ENCODE assay signal across 1 cellular context in the genomic region with DNA sequence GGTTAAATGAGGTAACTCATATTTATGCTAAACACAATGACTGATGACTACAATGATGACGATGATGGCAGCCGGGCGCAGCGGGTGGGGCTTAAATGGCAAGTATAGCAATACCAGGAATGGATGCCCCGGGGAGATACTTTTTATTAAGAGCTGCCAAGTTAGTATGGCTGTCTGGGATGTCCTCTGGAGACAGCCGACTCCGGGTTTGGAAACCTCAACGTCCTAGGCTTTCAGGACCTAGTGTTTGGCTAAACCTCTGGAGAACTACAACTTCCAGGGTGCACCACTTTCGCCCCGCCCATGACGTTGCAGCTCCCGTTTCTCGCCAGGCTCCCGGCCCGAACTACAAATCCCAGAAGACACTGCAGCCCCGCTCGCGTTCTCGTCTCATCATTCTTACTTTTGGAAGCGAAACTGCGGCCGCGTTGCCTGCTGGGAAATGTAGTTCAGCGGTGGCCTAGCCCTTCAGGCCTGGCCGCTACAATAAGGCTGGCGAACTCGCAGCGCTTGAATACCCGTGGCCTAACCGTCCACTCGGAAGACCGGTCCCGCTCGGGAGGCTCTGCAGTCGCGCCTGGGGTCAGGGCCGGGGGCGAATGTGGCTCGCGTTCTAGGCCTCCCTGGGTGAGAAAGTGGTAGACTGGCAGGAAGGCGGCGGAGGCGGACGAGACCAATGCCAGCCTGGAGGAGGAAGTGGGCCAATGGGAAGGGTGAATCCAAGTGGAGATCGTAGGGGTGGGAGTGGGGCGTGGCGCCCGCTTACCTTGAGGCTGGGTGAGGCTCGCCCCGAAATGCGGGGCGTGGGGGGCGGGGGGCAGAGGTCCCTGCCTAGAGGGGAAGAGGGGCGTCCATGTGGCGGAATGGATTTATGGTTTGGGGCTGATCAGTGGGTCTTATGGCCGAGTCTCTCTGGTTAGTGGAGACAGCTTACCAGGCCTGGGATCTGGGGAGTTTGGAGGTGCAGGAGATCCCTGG.
TF ChIP-seq lines count a peak whose summit lies in the region.

Gene SMARCAL1, plus strand, starts transcription at position 463 of the 978 bp plus-strand sequence. CDS start 2,221 bp downstream, outside the sequence.

TF ChIP-seq in HEK293, 187 proteins besides CTCF, POLR2A, EP300 and RAD21 (continued from another document and continues in another):
- TF ChIP-seq, protein P1, sequence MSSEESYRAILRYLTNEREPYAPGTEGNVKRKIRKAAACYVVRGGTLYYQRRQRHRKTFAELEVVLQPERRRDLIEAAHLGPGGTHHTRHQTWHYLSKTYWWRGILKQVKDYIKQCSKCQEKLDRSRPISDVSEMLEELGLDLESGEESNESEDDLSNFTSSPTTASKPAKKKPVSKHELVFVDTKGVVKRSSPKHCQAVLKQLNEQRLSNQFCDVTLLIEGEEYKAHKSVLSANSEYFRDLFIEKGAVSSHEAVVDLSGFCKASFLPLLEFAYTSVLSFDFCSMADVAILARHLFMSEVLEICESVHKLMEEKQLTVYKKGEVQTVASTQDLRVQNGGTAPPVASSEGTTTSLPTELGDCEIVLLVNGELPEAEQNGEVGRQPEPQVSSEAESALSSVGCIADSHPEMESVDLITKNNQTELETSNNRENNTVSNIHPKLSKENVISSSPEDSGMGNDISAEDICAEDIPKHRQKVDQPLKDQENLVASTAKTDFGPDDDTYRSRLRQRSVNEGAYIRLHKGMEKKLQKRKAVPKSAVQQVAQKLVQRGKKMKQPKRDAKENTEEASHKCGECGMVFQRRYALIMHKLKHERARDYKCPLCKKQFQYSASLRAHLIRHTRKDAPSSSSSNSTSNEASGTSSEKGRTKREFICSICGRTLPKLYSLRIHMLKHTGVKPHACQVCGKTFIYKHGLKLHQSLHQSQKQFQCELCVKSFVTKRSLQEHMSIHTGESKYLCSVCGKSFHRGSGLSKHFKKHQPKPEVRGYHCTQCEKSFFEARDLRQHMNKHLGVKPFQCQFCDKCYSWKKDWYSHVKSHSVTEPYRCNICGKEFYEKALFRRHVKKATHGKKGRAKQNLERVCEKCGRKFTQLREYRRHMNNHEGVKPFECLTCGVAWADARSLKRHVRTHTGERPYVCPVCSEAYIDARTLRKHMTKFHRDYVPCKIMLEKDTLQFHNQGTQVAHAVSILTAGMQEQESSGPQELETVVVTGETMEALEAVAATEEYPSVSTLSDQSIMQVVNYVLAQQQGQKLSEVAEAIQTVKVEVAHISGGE (tag by site-specific recombination; conservative IDR thresholded peaks at IDR 0.05; ENCODE audit: low read depth): 0 out of 2 replicates have a peak, but pooled peaks have one; percentile 12
- TF ChIP-seq ZNF449 (tag by site-specific recombination; IDR thresholded peaks at IDR 0.05): no peak
- TF ChIP-seq ZNF16 (tag by site-specific recombination; IDR thresholded peaks at IDR 0.05; ENCODE audit: low read depth): no peak
- TF ChIP-seq ZNF777 (tag by site-specific recombination; IDR thresholded peaks at IDR 0.05; ENCODE audit: borderline replicate concordance): no peak
- peak; percentile 65; the same call in 1 of the 2 replicates for TF ChIP-seq PRDM1 (tag by site-specific recombination; IDR thresholded peaks at IDR 0.05)
- no peak for TF ChIP-seq ZNF423 (tag by site-specific recombination; IDR thresholded peaks at IDR 0.05)
- TF ChIP-seq GFI1B (tag by site-specific recombination; IDR thresholded peaks at IDR 0.05): no peak
- no peak for TF ChIP-seq ZNF138 (tag by site-specific recombination; IDR thresholded peaks at IDR 0.05; ENCODE audit: borderline replicate concordance)
- TF ChIP-seq, protein P2, sequence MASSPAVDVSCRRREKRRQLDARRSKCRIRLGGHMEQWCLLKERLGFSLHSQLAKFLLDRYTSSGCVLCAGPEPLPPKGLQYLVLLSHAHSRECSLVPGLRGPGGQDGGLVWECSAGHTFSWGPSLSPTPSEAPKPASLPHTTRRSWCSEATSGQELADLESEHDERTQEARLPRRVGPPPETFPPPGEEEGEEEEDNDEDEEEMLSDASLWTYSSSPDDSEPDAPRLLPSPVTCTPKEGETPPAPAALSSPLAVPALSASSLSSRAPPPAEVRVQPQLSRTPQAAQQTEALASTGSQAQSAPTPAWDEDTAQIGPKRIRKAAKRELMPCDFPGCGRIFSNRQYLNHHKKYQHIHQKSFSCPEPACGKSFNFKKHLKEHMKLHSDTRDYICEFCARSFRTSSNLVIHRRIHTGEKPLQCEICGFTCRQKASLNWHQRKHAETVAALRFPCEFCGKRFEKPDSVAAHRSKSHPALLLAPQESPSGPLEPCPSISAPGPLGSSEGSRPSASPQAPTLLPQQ (tag by site-specific recombination; IDR thresholded peaks at IDR 0.05): peak; percentile 44; the same call in 1 of the 2 replicates
- TF ChIP-seq, protein P3, sequence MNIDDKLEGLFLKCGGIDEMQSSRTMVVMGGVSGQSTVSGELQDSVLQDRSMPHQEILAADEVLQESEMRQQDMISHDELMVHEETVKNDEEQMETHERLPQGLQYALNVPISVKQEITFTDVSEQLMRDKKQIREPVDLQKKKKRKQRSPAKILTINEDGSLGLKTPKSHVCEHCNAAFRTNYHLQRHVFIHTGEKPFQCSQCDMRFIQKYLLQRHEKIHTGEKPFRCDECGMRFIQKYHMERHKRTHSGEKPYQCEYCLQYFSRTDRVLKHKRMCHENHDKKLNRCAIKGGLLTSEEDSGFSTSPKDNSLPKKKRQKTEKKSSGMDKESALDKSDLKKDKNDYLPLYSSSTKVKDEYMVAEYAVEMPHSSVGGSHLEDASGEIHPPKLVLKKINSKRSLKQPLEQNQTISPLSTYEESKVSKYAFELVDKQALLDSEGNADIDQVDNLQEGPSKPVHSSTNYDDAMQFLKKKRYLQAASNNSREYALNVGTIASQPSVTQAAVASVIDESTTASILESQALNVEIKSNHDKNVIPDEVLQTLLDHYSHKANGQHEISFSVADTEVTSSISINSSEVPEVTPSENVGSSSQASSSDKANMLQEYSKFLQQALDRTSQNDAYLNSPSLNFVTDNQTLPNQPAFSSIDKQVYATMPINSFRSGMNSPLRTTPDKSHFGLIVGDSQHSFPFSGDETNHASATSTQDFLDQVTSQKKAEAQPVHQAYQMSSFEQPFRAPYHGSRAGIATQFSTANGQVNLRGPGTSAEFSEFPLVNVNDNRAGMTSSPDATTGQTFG (tag by site-specific recombination; IDR thresholded peaks at IDR 0.05; ENCODE audit: borderline replicate concordance): no peak
- peak; percentile 11; the same call in 1 of the 2 replicates for TF ChIP-seq ZNF341 (tag by site-specific recombination; IDR thresholded peaks at IDR 0.05; ENCODE audit: low read depth)
- TF ChIP-seq, protein P4, sequence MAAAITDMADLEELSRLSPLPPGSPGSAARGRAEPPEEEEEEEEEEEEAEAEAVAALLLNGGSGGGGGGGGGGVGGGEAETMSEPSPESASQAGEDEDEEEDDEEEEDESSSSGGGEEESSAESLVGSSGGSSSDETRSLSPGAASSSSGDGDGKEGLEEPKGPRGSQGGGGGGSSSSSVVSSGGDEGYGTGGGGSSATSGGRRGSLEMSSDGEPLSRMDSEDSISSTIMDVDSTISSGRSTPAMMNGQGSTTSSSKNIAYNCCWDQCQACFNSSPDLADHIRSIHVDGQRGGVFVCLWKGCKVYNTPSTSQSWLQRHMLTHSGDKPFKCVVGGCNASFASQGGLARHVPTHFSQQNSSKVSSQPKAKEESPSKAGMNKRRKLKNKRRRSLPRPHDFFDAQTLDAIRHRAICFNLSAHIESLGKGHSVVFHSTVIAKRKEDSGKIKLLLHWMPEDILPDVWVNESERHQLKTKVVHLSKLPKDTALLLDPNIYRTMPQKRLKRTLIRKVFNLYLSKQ (tag by site-specific recombination; IDR thresholded peaks at IDR 0.05; ENCODE audit: borderline replicate concordance): no peak
- peak; percentile 91 for TF ChIP-seq ZBTB10 (tag by site-specific recombination; IDR thresholded peaks at IDR 0.05)
- TF ChIP-seq ZNF121 (tag by site-specific recombination; IDR thresholded peaks at IDR 0.05): no peak
- no peak for TF ChIP-seq ZNF701 (tag by site-specific recombination; IDR thresholded peaks at IDR 0.05)
- no peak for TF ChIP-seq ZNF10 (tag by site-specific recombination; IDR thresholded peaks at IDR 0.05)
- TF ChIP-seq EGR2 (tag by site-specific recombination; IDR thresholded peaks at IDR 0.05; ENCODE audit: low read depth): peak; percentile 48
- no peak for TF ChIP-seq HOXA7 (CRISPR knock-in tag; IDR thresholded peaks at IDR 0.05; ENCODE audit: borderline replicate concordance)
- TF ChIP-seq ZNF202 (tag by site-specific recombination; IDR thresholded peaks at IDR 0.05; ENCODE audit: borderline replicate concordance): no peak
- no peak for TF ChIP-seq ZNF302 (tag by site-specific recombination; IDR thresholded peaks at IDR 0.05; ENCODE audit: low read depth)
- TF ChIP-seq, protein P5, sequence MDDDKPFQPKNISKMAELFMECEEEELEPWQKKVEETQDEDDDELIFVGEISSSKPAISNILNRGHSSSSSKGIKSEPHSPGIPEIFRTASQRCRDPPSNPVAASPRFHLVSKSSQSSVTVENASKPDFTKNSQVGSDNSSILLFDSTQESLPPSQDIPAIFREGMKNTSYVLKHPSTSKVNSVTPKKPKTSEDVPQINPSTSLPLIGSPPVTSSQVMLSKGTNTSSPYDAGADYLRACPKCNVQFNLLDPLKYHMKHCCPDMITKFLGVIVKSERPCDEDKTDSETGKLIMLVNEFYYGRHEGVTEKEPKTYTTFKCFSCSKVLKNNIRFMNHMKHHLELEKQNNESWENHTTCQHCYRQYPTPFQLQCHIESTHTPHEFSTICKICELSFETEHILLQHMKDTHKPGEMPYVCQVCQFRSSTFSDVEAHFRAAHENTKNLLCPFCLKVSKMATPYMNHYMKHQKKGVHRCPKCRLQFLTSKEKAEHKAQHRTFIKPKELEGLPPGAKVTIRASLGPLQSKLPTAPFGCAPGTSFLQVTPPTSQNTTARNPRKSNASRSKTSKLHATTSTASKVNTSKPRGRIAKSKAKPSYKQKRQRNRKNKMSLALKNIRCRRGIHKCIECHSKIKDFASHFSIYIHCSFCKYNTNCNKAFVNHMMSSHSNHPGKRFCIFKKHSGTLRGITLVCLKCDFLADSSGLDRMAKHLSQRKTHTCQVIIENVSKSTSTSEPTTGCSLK (tag by site-specific recombination; IDR thresholded peaks at IDR 0.05): no peak
- TF ChIP-seq ZNF639 (tag by site-specific recombination; IDR thresholded peaks at IDR 0.05): no peak
- TF ChIP-seq, protein P6, sequence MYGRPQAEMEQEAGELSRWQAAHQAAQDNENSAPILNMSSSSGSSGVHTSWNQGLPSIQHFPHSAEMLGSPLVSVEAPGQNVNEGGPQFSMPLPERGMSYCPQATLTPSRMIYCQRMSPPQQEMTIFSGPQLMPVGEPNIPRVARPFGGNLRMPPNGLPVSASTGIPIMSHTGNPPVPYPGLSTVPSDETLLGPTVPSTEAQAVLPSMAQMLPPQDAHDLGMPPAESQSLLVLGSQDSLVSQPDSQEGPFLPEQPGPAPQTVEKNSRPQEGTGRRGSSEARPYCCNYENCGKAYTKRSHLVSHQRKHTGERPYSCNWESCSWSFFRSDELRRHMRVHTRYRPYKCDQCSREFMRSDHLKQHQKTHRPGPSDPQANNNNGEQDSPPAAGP (tag by site-specific recombination; IDR thresholded peaks at IDR 0.05): peak; percentile 37; the same call in 1 of the 2 replicates
- TF ChIP-seq HOXD13 (CRISPR knock-in tag; IDR thresholded peaks at IDR 0.05; ENCODE audit: borderline replicate concordance): no peak
- TF ChIP-seq ZBTB1 (tag by site-specific recombination; IDR thresholded peaks at IDR 0.05): no peak
- no peak for TF ChIP-seq ZFP37 (tag by site-specific recombination; IDR thresholded peaks at IDR 0.05)
- TF ChIP-seq, protein P7, sequence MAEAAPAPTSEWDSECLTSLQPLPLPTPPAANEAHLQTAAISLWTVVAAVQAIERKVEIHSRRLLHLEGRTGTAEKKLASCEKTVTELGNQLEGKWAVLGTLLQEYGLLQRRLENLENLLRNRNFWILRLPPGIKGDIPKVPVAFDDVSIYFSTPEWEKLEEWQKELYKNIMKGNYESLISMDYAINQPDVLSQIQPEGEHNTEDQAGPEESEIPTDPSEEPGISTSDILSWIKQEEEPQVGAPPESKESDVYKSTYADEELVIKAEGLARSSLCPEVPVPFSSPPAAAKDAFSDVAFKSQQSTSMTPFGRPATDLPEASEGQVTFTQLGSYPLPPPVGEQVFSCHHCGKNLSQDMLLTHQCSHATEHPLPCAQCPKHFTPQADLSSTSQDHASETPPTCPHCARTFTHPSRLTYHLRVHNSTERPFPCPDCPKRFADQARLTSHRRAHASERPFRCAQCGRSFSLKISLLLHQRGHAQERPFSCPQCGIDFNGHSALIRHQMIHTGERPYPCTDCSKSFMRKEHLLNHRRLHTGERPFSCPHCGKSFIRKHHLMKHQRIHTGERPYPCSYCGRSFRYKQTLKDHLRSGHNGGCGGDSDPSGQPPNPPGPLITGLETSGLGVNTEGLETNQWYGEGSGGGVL (tag by site-specific recombination; IDR thresholded peaks at IDR 0.05): no peak
- peak; percentile 99 for TF ChIP-seq ZNF335 (tag by site-specific recombination; conservative IDR thresholded peaks at IDR 0.05)
- no peak for TF ChIP-seq ZNF248 (tag by site-specific recombination; IDR thresholded peaks at IDR 0.05)
